8 cellular contexts compared by ENCODE assay signal in the genomic region with DNA sequence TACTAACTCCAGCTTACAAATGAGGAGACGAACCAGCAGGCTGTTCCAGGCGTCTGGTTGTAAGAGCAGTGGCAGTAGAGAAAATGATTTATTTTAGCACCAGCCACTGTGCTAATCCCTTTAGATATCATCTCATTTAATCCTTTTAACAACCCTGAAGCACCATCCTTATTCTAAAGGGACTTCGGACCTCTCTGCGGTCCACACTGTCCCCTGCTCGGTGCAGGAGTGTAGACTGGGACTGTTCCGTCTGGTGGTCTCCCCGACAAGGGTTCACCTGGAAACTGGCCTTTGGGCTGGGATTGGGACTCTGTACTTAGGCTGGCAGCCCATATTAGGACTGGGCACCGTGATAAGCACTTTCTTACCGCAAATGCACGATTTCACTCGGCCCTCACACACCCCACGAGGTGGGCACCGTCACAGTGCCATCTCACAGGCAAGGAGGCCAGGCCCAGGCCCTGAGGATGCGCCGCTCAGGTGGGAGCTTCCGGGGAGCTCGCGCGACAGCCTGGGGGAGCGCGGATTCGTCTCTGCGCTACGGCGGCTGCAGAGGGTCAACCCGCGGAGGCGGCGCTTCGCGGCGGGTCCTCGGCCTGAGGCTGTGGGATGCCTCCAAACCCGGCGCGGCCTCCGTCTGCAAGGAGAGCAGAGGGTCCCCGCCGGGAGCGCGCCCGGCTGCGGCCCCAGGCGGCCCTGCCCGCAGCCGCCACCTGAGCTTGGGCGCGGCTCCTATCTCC. TPM values are rescaled to one million over a fixed set of nuclear protein-coding genes. Genes with fewer than 3 reads are reported as not detected.
DNase-seq lines count a peak whose midpoint lies in the region; ATAC-seq and TF ChIP-seq lines count a peak whose summit lies in the region.

No MANE protein-coding gene starts in this region.

- peaks cover 10% of the 10 kb centered on the region for H3K27me3 Mint-ChIP-seq in activated T-helper 2 cell treated with anti-CD3 and anti-CD28 coated beads, Interferon-gamma antibody, Interleukin-2, Interleukin-4, amounts not matched to agents 10 μg/mL and 5 μg/mL and 100 μg/mL, durations not matched to agents 14 hours and 24 hours and 36 hours (ENCODE audit: low read depth)
- no peaks in the 10 kb centered on the region for H3K27me3 Mint-ChIP-seq in stimulated activated naive CD8-positive, alpha-beta T cell treated with anti-CD3 and anti-CD28 coated beads, Interleukin-15, amount 100 ng/mL, for 72 hours

- peak overlapping the region; percentile 82 for H3K27ac Mint-ChIP-seq in activated T-helper 2 cell treated with anti-CD3 and anti-CD28 coated beads, Interferon-gamma antibody, Interleukin-2, Interleukin-4, amounts not matched to agents 10 μg/mL and 5 μg/mL and 100 μg/mL, durations not matched to agents 14 hours and 24 hours and 36 hours
- peak overlapping the region; percentile 95 to 98 for H3K27ac Mint-ChIP-seq in stimulated activated naive CD8-positive, alpha-beta T cell treated with anti-CD3 and anti-CD28 coated beads, Interleukin-15, amount 100 ng/mL, for 72 hours

- H4K20me1 ChIP-seq in neural cell (ENCODE audit: insufficient read depth): no peaks in the 10 kb centered on the region

- H3K9me3 ChIP-seq in neural cell (ENCODE audit: low read length): no peaks in the 10 kb centered on the region

- peak overlapping the region; percentile 88 for H3K4me3 Mint-ChIP-seq in activated T-helper 2 cell treated with anti-CD3 and anti-CD28 coated beads, Interferon-gamma antibody, Interleukin-2, Interleukin-4, amounts not matched to agents 10 μg/mL and 5 μg/mL and 100 μg/mL, durations not matched to agents 14 hours and 24 hours and 36 hours (ENCODE audit: low read depth)
- peak overlapping the region; percentile 84 to 96 for H3K4me3 Mint-ChIP-seq in stimulated activated naive CD8-positive, alpha-beta T cell treated with anti-CD3 and anti-CD28 coated beads, Interleukin-15, amount 100 ng/mL, for 72 hours

- peak overlapping the region; percentile 74 for H3K9ac ChIP-seq in neural cell (ENCODE audit: low read length)

- peak; percentile 81 for DNase-seq in DMS53 (lab: John Stamatoyannopoulos, UW)
- DNase-seq in RKO (ENCODE audit: low spot score): peak; percentile 81
- DNase-seq in activated T-helper 2 cell treated with anti-CD3 and anti-CD28 coated beads, Interferon-gamma antibody, Interleukin-2, Interleukin-4, amounts not matched to agents 10 μg/mL and 5 μg/mL and 100 μg/mL, durations not matched to agents 14 hours and 24 hours and 36 hours (ENCODE audit: low spot score): peak; percentile 82
- peak; percentile 77 for DNase-seq in fibroblast of villous mesenchyme (ENCODE audit: low read depth)
- peak; percentile 88 to 92 for DNase-seq in stimulated activated naive CD8-positive, alpha-beta T cell treated with anti-CD3 and anti-CD28 coated beads, Interleukin-15, amount 100 ng/mL, for 72 hours

- intact Hi-C loops in activated T-helper 2 cell treated with anti-CD3 and anti-CD28 coated beads, Interferon-gamma antibody, Interleukin-2, Interleukin-4, amounts not matched to agents 10 μg/mL and 5 μg/mL and 100 μg/mL, durations not matched to agents 14 hours and 24 hours and 36 hours (cut with micrococcal nuclease): loop anchor here (1.0 kb wide), 2 partner anchors 40 to 86 kb away; no protein-coding TSS in a partner anchor

- H3K4me1 Mint-ChIP-seq in activated T-helper 2 cell treated with anti-CD3 and anti-CD28 coated beads, Interferon-gamma antibody, Interleukin-2, Interleukin-4, amounts not matched to agents 10 μg/mL and 5 μg/mL and 100 μg/mL, durations not matched to agents 14 hours and 24 hours and 36 hours (ENCODE audit: low read depth): peaks cover 38% of the 10 kb centered on the region
- H3K4me1 Mint-ChIP-seq in stimulated activated naive CD8-positive, alpha-beta T cell treated with anti-CD3 and anti-CD28 coated beads, Interleukin-15, amount 100 ng/mL, for 72 hours: peaks cover 57% of the 10 kb centered on the region

- H3K4me3 ChIP-seq in fibroblast of villous mesenchyme (ENCODE audit: low read depth, low read length) (peak overlapping the region; percentile 85), neural cell (ENCODE audit: low read length) (peak overlapping the region; percentile 67)

- H3K36me3 ChIP-seq in neural cell (ENCODE audit: insufficient read depth, low read length): no peaks in the 10 kb centered on the region

- TF ChIP-seq CTCF in fibroblast of villous mesenchyme (IDR thresholded peaks at IDR 0.05; ENCODE audit: insufficient read depth, low read depth, low read length): no peak
- TF ChIP-seq CTCF in neural cell (IDR thresholded peaks at IDR 0.05; ENCODE audit: poor library complexity, severe bottlenecking): no peak

- peak overlapping the region; percentile 62 for H3K4me2 ChIP-seq in neural cell (ENCODE audit: low read length)

- H3K9me3 Mint-ChIP-seq in activated T-helper 2 cell treated with anti-CD3 and anti-CD28 coated beads, Interferon-gamma antibody, Interleukin-2, Interleukin-4, amounts not matched to agents 10 μg/mL and 5 μg/mL and 100 μg/mL, durations not matched to agents 14 hours and 24 hours and 36 hours: no peaks in the 10 kb centered on the region
- H3K9me3 Mint-ChIP-seq in stimulated activated naive CD8-positive, alpha-beta T cell treated with anti-CD3 and anti-CD28 coated beads, Interleukin-15, amount 100 ng/mL, for 72 hours: peaks cover 0 to 3% of the 10 kb centered on the region in 2 donors

- H3K27me3 ChIP-seq in neural cell (ENCODE audit: insufficient read depth, low read depth, low read length): no peaks in the 10 kb centered on the region

- peak; percentile 90 for ATAC-seq in GM21529 (IDR thresholded peaks at IDR 0.05; ENCODE audit: unreplicated experiment)
- ATAC-seq in stimulated activated naive CD8-positive, alpha-beta T cell treated with anti-CD3 and anti-CD28 coated beads, Interleukin-15, amount 100 ng/mL, for 72 hours: peak; percentile 97

- no peaks in the 10 kb centered on the region for H3K9me2 ChIP-seq in neural cell (ENCODE audit: insufficient read depth, low read length)

- no peaks in the 10 kb centered on the region for H3K79me2 ChIP-seq in neural cell (replicated peaks; ENCODE audit: insufficient read depth, low read length)

- TF ChIP-seq EP300 in Ishikawa (IDR thresholded peaks at IDR 0.05; ENCODE audit: borderline replicate concordance) (no peak), neural cell (conservative IDR thresholded peaks at IDR 0.05; ENCODE audit: poor library complexity, severe bottlenecking) (peak; percentile 31)

- TF ChIP-seq RAD21 in Ishikawa (IDR thresholded peaks at IDR 0.05; ENCODE audit: low read depth) (no peak), neural cell (conservative IDR thresholded peaks at IDR 0.05) (peak; percentile 51)

- no peaks in the 10 kb centered on the region for H3F3A ChIP-seq in neural cell (ENCODE audit: insufficient read depth, low read length, poor library complexity, severe bottlenecking)

- peaks cover 12% of the 10 kb centered on the region for H3K36me3 Mint-ChIP-seq in activated T-helper 2 cell treated with anti-CD3 and anti-CD28 coated beads, Interferon-gamma antibody, Interleukin-2, Interleukin-4, amounts not matched to agents 10 μg/mL and 5 μg/mL and 100 μg/mL, durations not matched to agents 14 hours and 24 hours and 36 hours (ENCODE audit: low read depth)

- peak overlapping the region; percentile 51 for H2AFZ ChIP-seq in neural cell (ENCODE audit: low read depth, low read length)

- H3K27ac ChIP-seq in neural cell (ENCODE audit: low read length): peak overlapping the region; percentile 20

TF ChIP-seq in Ishikawa, 13 proteins besides CTCF, POLR2A, EP300 and RAD21:
- TF ChIP-seq ZBTB7A (IDR thresholded peaks at IDR 0.05; ENCODE audit: low read depth) (peak; percentile 52; the same call in 1 of the 2 replicates), EGR1 (IDR thresholded peaks at IDR 0.05) (no peak; the same call in 1 of the 2 replicates), TCF12 (IDR thresholded peaks at IDR 0.05; ENCODE audit: low read depth) (peak; percentile 35; the same call in 1 of the 2 replicates), TAF1 (IDR thresholded peaks at IDR 0.05; ENCODE audit: low read depth) (peak; percentile 55)
- TF ChIP-seq, protein P1, sequence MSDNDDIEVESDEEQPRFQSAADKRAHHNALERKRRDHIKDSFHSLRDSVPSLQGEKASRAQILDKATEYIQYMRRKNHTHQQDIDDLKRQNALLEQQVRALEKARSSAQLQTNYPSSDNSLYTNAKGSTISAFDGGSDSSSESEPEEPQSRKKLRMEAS (IDR thresholded peaks at IDR 0.05): peak; percentile 48; the same call in 1 of the 2 replicates
TF ChIP-seq in Ishikawa: peak in this region for 4.

TF ChIP-seq in neural cell, 6 proteins besides CTCF, POLR2A, EP300 and RAD21 (continues in another document):
- TF ChIP-seq TAF1 (IDR thresholded peaks at IDR 0.05; ENCODE audit: low read depth) (no peak), EZH2 (IDR thresholded peaks at IDR 0.05; ENCODE audit: borderline replicate concordance, insufficient read depth, low read length, poor library complexity, severe bottlenecking) (no peak)
- TF ChIP-seq, protein P2, sequence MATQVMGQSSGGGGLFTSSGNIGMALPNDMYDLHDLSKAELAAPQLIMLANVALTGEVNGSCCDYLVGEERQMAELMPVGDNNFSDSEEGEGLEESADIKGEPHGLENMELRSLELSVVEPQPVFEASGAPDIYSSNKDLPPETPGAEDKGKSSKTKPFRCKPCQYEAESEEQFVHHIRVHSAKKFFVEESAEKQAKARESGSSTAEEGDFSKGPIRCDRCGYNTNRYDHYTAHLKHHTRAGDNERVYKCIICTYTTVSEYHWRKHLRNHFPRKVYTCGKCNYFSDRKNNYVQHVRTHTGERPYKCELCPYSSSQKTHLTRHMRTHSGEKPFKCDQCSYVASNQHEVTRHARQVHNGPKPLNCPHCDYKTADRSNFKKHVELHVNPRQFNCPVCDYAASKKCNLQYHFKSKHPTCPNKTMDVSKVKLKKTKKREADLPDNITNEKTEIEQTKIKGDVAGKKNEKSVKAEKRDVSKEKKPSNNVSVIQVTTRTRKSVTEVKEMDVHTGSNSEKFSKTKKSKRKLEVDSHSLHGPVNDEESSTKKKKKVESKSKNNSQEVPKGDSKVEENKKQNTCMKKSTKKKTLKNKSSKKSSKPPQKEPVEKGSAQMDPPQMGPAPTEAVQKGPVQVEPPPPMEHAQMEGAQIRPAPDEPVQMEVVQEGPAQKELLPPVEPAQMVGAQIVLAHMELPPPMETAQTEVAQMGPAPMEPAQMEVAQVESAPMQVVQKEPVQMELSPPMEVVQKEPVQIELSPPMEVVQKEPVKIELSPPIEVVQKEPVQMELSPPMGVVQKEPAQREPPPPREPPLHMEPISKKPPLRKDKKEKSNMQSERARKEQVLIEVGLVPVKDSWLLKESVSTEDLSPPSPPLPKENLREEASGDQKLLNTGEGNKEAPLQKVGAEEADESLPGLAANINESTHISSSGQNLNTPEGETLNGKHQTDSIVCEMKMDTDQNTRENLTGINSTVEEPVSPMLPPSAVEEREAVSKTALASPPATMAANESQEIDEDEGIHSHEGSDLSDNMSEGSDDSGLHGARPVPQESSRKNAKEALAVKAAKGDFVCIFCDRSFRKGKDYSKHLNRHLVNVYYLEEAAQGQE (IDR thresholded peaks at IDR 0.05; ENCODE audit: borderline replicate concordance): peak; percentile 38

RNA-seq across cellular contexts. Expression of a gene that starts 45.2 kb away (rescaled TPM):
- total RNA-seq in activated T-helper 2 cell treated with anti-CD3 and anti-CD28 coated beads, Interferon-gamma antibody, Interleukin-2, Interleukin-4, amounts not matched to agents 10 μg/mL and 5 μg/mL and 100 μg/mL, durations not matched to agents 14 hours and 24 hours and 36 hours: 196 and 200 TPM in 2 replicates
- total RNA-seq in fibroblast of villous mesenchyme: 87.0 and 107 TPM in 2 replicates
- 44.2 and 48.7 TPM in 2 replicates for polyA plus RNA-seq in neural cell
- polyA minus RNA-seq in neural cell: 73.2 and 82.5 TPM in 2 replicates

Comparison
In these comparisons a context has a peak if more than half of its experiments do, and no peak if none do; other contexts are left out.
1. Peak in every context shown above with its lines: DNase-seq, ATAC-seq, H3K4me3 ChIP-seq and H3K27ac ChIP-seq.